1 cellular context compared by ENCODE assay signal in genomic region chr11:112113539-112114457, GRCh38.
TF ChIP-seq lines count a peak whose summit lies in the region.

No MANE protein-coding gene starts in this region.

TF ChIP-seq in IMR-90, 13 proteins besides CTCF, POLR2A, EP300 and RAD21:
- TF ChIP-seq FOS (IDR thresholded peaks at IDR 0.05; ENCODE audit: low read depth, low read length) (no peak), SMC3 (IDR thresholded peaks at IDR 0.05; ENCODE audit: low read depth, low read length) (peak; percentile 65)
